Comparison of ENCODE assay signal across 8 cellular contexts in genomic region chr16:31179747-31180458, GRCh38. TPM values are rescaled to one million over a fixed set of nuclear protein-coding genes. Genes with fewer than 3 reads are reported as not detected.
DNase-seq lines count a peak whose midpoint lies in the region; ATAC-seq and TF ChIP-seq lines count a peak whose summit lies in the region.

Gene FUS (plus strand): TSS chr16:31180139. CDS start chr16:31180215, 76 bp downstream.

- H3K4me3 Mint-ChIP-seq in activated T-helper 17 cell treated with anti-CD3 and anti-CD28 coated beads, Interleukin-2, amount 50 U/mL, for 72 hours: peak within 1 kb of the TSS; percentile 99
- peak within 1 kb of the TSS; percentile 99 for H3K4me3 Mint-ChIP-seq in natural killer cell

- H3K9me3 ChIP-seq in GM23248 (ENCODE audit: low read depth) (no peaks in the 10 kb centered on the region), Karpas-422 (ENCODE audit: low read length) (no peaks in the 10 kb centered on the region), fibroblast of lung (ENCODE audit: control insufficient read depth, insufficient read depth, low read depth, low read length) (no peaks in the 10 kb centered on the region)

- no peaks in the 10 kb centered on the region for H3K9me3 Mint-ChIP-seq in activated T-helper 17 cell treated with anti-CD3 and anti-CD28 coated beads, Interleukin-2, amount 50 U/mL, for 72 hours
- no peaks in the 10 kb centered on the region for H3K9me3 Mint-ChIP-seq in natural killer cell

- H3K4me1 ChIP-seq in GM23248 (ENCODE audit: insufficient read depth) (peaks cover 24% of the 10 kb centered on the region), Karpas-422 (ENCODE audit: low read length) (peaks cover 28% of the 10 kb centered on the region), fibroblast of lung (ENCODE audit: control insufficient read depth, extremely low read depth, insufficient read depth, low read length) (peaks cover 7% of the 10 kb centered on the region)

- H3K4me2 ChIP-seq in GM23248 (ENCODE audit: unreplicated experiment) (peak within 1 kb of the TSS; percentile 89), Karpas-422 (ENCODE audit: low read depth, low read length, poor library complexity, severe bottlenecking) (peak within 1 kb of the TSS; percentile 94), fibroblast of lung (ENCODE audit: extremely low read depth, insufficient read depth, low read length) (peak within 1 kb of the TSS; percentile 92)

- H3K36me3 Mint-ChIP-seq in activated T-helper 17 cell treated with anti-CD3 and anti-CD28 coated beads, Interleukin-2, amount 50 U/mL, for 72 hours (ENCODE audit: low read depth): peaks cover 58% of the 10 kb centered on the region
- H3K36me3 Mint-ChIP-seq in natural killer cell: peaks cover 6% of the 10 kb centered on the region

- peaks cover 29% of the 10 kb centered on the region for H4K20me1 ChIP-seq in GM23248 (ENCODE audit: insufficient read depth)
- H4K20me1 ChIP-seq in Karpas-422 (ENCODE audit: insufficient read depth, low read depth, low read length): peaks cover 36% of the 10 kb centered on the region
- H4K20me1 ChIP-seq in fibroblast of lung (ENCODE audit: control insufficient read depth, extremely low read depth, insufficient read depth, low read length): peaks cover 6% of the 10 kb centered on the region

- TF ChIP-seq CTCF in RWPE1 (conservative IDR thresholded peaks at IDR 0.05; ENCODE audit: low read depth) (no peak), fibroblast of lung (conservative IDR thresholded peaks at IDR 0.05 in 1 of 2, IDR thresholded peaks at IDR 0.05 in 1 of 2; ENCODE audit: low read depth in 1 of 2, low read length in 2 of 2) (no peak), natural killer cell (IDR thresholded peaks at IDR 0.05) (no peak)

- H3K4me3 ChIP-seq in GM23248: peak within 1 kb of the TSS; percentile 89
- H3K4me3 ChIP-seq in Karpas-422 (ENCODE audit: low read length): peak within 1 kb of the TSS; percentile 91
- H3K4me3 ChIP-seq in fibroblast of lung (replicated peaks in 1 of 4; ENCODE audit: control extremely low read depth in 1 of 4, insufficient read depth in 1 of 4, low read depth in 3 of 4, low read length in 4 of 4): peak within 1 kb of the TSS; percentile 75 to 99 (median 95)

- H3K9ac ChIP-seq in GM23248 (peak within 1 kb of the TSS; percentile 99), Karpas-422 (ENCODE audit: low read length) (peak within 1 kb of the TSS; percentile 99), fibroblast of lung (ENCODE audit: insufficient read depth, low read length) (peak within 1 kb of the TSS; percentile 98)

- H3K27ac Mint-ChIP-seq in activated T-helper 17 cell treated with anti-CD3 and anti-CD28 coated beads, Interleukin-2, amount 50 U/mL, for 72 hours: peak within 1 kb of the TSS; percentile 100
- peak within 1 kb of the TSS; percentile 99 for H3K27ac Mint-ChIP-seq in natural killer cell

- CTCF ChIA-PET in RWPE1 (lab: Yijun Ruan, JAX): interaction anchor here (1.0 to 1.4 kb wide), 2 partner anchors 10 to 195 kb away, joined by 3 to 5 read pairs; partner anchors contain the start of gene HSD3B7

- peaks cover 60% of the 10 kb centered on the region for H3K79me2 ChIP-seq in GM23248 (ENCODE audit: insufficient read depth)
- H3K79me2 ChIP-seq in Karpas-422 (ENCODE audit: low read length): peaks cover 50% of the 10 kb centered on the region
- H3K79me2 ChIP-seq in fibroblast of lung (ENCODE audit: control insufficient read depth, insufficient read depth, low read length): peaks cover 48% of the 10 kb centered on the region

- H3K27me3 ChIP-seq in GM23248 (replicated peaks; ENCODE audit: insufficient read depth) (no peaks in the 10 kb centered on the region), Karpas-422 (ENCODE audit: low read length) (no peaks in the 10 kb centered on the region), fibroblast of lung (ENCODE audit: control insufficient read depth, insufficient read depth, low read length) (no peaks in the 10 kb centered on the region)

- in situ Hi-C loops in GM23248 (cut with MboI): no loop called here

- no peaks in the 10 kb centered on the region for H3K9me2 ChIP-seq in GM23248 (ENCODE audit: insufficient read depth)
- H3K9me2 ChIP-seq in Karpas-422 (replicated peaks; ENCODE audit: insufficient read depth, low read length): no peaks in the 10 kb centered on the region

- DNase-seq in Daoy (ENCODE audit: low read depth) (peak; percentile 88), GM23248 (peak; percentile 88), Karpas-422 (peak; percentile 96), RWPE1 (ENCODE audit: low spot score) (peak; percentile 96), fibroblast of lung (ENCODE audit: low read depth in 2 of 2) (peak; percentile 72 to 91), natural killer cell (peak; percentile 96)
- DNase-seq in stimulated activated naive CD4-positive, alpha-beta T cell (lab: John Stamatoyannopoulos, UW): peak; percentile 86 to 100 (median 94)

- no peaks in the 10 kb centered on the region for H3K27me3 Mint-ChIP-seq in activated T-helper 17 cell treated with anti-CD3 and anti-CD28 coated beads, Interleukin-2, amount 50 U/mL, for 72 hours
- H3K27me3 Mint-ChIP-seq in natural killer cell (ENCODE audit: low read depth in 2 of 2): peaks cover 0 to 2% of the 10 kb centered on the region in 2 donors

- intact Hi-C loops in natural killer cell (cut with micrococcal nuclease): loop anchor here (1.0 to 10.0 kb wide), 4 partner anchors 38 to 535 kb away; partner anchors contain the start of genes ARMC5 and KAT8

- H3K27ac ChIP-seq in GM23248: peak within 1 kb of the TSS; percentile 93
- H3K27ac ChIP-seq in Karpas-422 (ENCODE audit: low read length): peak within 1 kb of the TSS; percentile 81
- peak within 1 kb of the TSS; percentile 93 for H3K27ac ChIP-seq in RWPE1
- H3K27ac ChIP-seq in fibroblast of lung (ENCODE audit: insufficient read depth, low read length): peak within 1 kb of the TSS; percentile 99

- POLR2A ChIA-PET in RWPE1 (lab: Yijun Ruan, JAX; ENCODE audit: low non-redundant PET): interaction anchor here (0.5 to 1.2 kb wide), 5 partner anchors 22 to 88 kb away, joined by 3 to 7 read pairs (median 3); partner anchors contain the start of genes KAT8, PRSS8 and PYCARD

- H3K36me3 ChIP-seq in GM23248 (ENCODE audit: low read depth) (peaks cover 26% of the 10 kb centered on the region), Karpas-422 (ENCODE audit: insufficient read depth, low read length) (peaks cover 37% of the 10 kb centered on the region), fibroblast of lung (ENCODE audit: control insufficient read depth, insufficient read depth, low read length) (peaks cover 13% of the 10 kb centered on the region)

- ATAC-seq in activated T-helper 17 cell treated with anti-CD3 and anti-CD28 coated beads, Interleukin-2, amount 50 U/mL, for 72 hours (replicated peaks): peak; percentile 69
- ATAC-seq in natural killer cell: peak; percentile 73 to 88 (median 74)

- peaks cover 23% of the 10 kb centered on the region for H3F3A ChIP-seq in GM23248 (ENCODE audit: insufficient read depth)

- WGBS in GM23248 (ENCODE audit: low coverage in 1 of 2, low lambda C conversion rate in 2 of 2, missing lambda C conversion rate in 2 of 2), 2 experiments: 1% methylated on average over 57 to 68 of the region's 69 CpGs

- H2AFZ ChIP-seq in GM23248 (peak within 1 kb of the TSS; percentile 97), Karpas-422 (ENCODE audit: low read length) (peak within 1 kb of the TSS; percentile 93), fibroblast of lung (ENCODE audit: low read length) (peak within 1 kb of the TSS; percentile 99)

- H3K4me1 Mint-ChIP-seq in activated T-helper 17 cell treated with anti-CD3 and anti-CD28 coated beads, Interleukin-2, amount 50 U/mL, for 72 hours: peaks cover 36% of the 10 kb centered on the region
- peaks cover 64 to 69% of the 10 kb centered on the region in 2 donors for H3K4me1 Mint-ChIP-seq in natural killer cell

RNA-seq across cellular contexts. Expression of gene FUS, which starts in this region (rescaled TPM):
- total RNA-seq in Daoy (2014; rRNA removed; shearing (Covaris generic)): 28.8 and 32.1 TPM in 2 replicates
- 22.5 and 28.3 TPM in 2 replicates for total RNA-seq in GM23248 (2014; rRNA removed; shearing (Covaris generic))
- polyA plus RNA-seq in GM23248 (2016; fragmentation: Nextera tagmentation; extraction: Ambion mirVana): 154 and 166 TPM in 2 replicates
- 51.4 and 61.7 TPM in 2 replicates for total RNA-seq in Karpas-422 (2014; rRNA removed; shearing (Covaris generic); ENCODE audit: low replicate concordance)
- 100 to 1,000 TPM; 425 to 686 TPM for total RNA-seq in activated T-helper 17 cell treated with anti-CD3 and anti-CD28 coated beads, Interleukin-2, amount 50 U/mL, for 72 hours
- total RNA-seq in fibroblast of lung: 34.4 and 44.3 TPM in 2 replicates
- 199 and 263 TPM in 2 replicates for polyA plus RNA-seq in fibroblast of lung
- 506 and 756 TPM in 2 replicates for polyA plus RNA-seq in fibroblast of lung (2012)
- 213 and 344 TPM in 2 replicates for polyA minus RNA-seq in fibroblast of lung (ENCODE audit: low replicate concordance)
- total RNA-seq in natural killer cell: 100 to 1,000 TPM; 872 to 934 (median 918) TPM

Comparison
In these comparisons a context has a peak if more than half of its experiments do, and no peak if none do; other contexts are left out.
1. Peak in every context shown above with its lines: DNase-seq, ATAC-seq, H3K4me3 ChIP-seq and H3K27ac ChIP-seq.